ENCODE assay signal across 2 cellular contexts in the genomic region with DNA sequence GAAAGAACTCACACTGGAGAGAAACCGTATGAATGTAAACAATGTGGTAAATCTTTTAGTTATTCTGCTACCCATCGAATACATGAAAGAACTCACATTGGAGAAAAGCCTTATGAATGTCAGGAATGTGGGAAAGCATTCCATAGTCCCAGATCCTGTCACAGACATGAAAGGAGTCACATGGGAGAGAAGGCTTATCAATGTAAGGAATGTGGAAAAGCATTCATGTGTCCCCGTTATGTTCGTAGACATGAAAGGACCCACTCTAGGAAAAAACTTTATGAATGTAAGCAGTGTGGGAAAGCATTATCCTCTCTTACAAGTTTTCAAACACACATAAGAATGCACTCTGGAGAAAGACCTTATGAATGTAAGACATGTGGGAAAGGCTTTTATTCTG. TPM values are rescaled to one million over a fixed set of nuclear protein-coding genes. Genes with fewer than 3 reads are reported as not detected.
"Had no signal": no experiment of that assay in that cellular context is flagged by ENCODE, and none has a peak within 500 bp of the region (broad histone marks: within the 10 kb centered on the region; RNA-seq: fewer than 3 reads in every experiment).

No MANE protein-coding gene starts in this region.

RNA-seq across cellular contexts. Expression of a gene that starts 19.2 kb away (rescaled TPM):
- total RNA-seq: HT1080, MCF 10A had no signal

RNA-seq across cellular contexts. Expression of a gene that starts 19.8 kb away (rescaled TPM):
- total RNA-seq: HT1080, MCF 10A had no signal
